In genomic region chrX:71885099-71885498, GRCh38 we compare ENCODE assay signal across 23 cellular contexts.
"Had no signal": no experiment of that assay in that cellular context is flagged by ENCODE, and none has a peak within 500 bp of the region (broad histone marks: within the 10 kb centered on the region; RNA-seq: fewer than 3 reads in every experiment).

No MANE protein-coding gene starts in this region.

- H3K4me3 ChIP-seq: coronary artery, dorsolateral prefrontal cortex, esophagus squamous epithelium, gastroesophageal sphincter, heart left ventricle, hepatocyte, left lung, lower lobe of right lung, mucosa of descending colon had no signal

- H3K36me3 ChIP-seq: esophagus squamous epithelium, gastroesophageal sphincter, heart left ventricle, left lung, lower lobe of right lung had no signal

- H3K4me1 ChIP-seq: esophagus squamous epithelium, foreskin keratinocyte, gastroesophageal sphincter, heart left ventricle, left lung, lower lobe of right lung had no signal

- DNase-seq: dermis blood vessel endothelial cell; dorsolateral prefrontal cortex; effector CD4-positive, alpha-beta T cell; effector memory CD4-positive, alpha-beta T cell; erythroblast; esophagus squamous epithelium; foreskin keratinocyte; heart left ventricle; hypothalamus; immature natural killer cell; islet precursor cell; left cardiac atrium; left lung; left ventricle myocardium superior; lower lobe of right lung; mesenchymal stem cell; mucosa of descending colon; naive B cell had no signal

- ATAC-seq: esophagus mucosa, foreskin keratinocyte, gastroesophageal sphincter, heart left ventricle, left cardiac atrium, left lung, left ventricle myocardium superior, lower lobe of right lung, mucosa of descending colon had no signal

- H3K27ac ChIP-seq: coronary artery, dorsolateral prefrontal cortex, epithelial cell of prostate, esophagus squamous epithelium, foreskin keratinocyte, gastroesophageal sphincter, heart left ventricle, hepatocyte, left lung, lower lobe of right lung had no signal

- H3K27me3 ChIP-seq: esophagus squamous epithelium, foreskin keratinocyte, gastroesophageal sphincter, hepatocyte, left lung had no signal

- H3K9me3 ChIP-seq: esophagus squamous epithelium, gastroesophageal sphincter, left lung, lower lobe of right lung, mucosa of descending colon had no signal
